12 cellular contexts compared by ENCODE assay signal in genomic region chr2:231161252-231162035, GRCh38. TPM values are rescaled to one million over a fixed set of nuclear protein-coding genes. Genes with fewer than 3 reads are reported as not detected.
DNase-seq lines count a peak whose midpoint lies in the region; ATAC-seq, FAIRE-seq and TF ChIP-seq lines count a peak whose summit lies in the region.
"Had no signal": no experiment of that assay in that cellular context is flagged by ENCODE, and none has a peak within 500 bp of the region (broad histone marks: within the 10 kb centered on the region; RNA-seq: fewer than 3 reads in every experiment).

No MANE protein-coding gene starts in this region.

- DNase-seq in EL (peak; percentile 34), astrocyte (ENCODE audit: low read depth) (no peak), psoas muscle (no peak), NCI-H2107 (lab: John Stamatoyannopoulos, UW) (no peak)
- no peak for DNase-seq in effector memory CD4-positive, alpha-beta T cell
- DNase-seq: NCI-H510A; stimulated activated CD4-positive, alpha-beta T cell treated with anti-CD3 and anti-CD28 coated beads, Interleukin-15, amount 100 ng/mL, for 24 hours had no signal

- H3K4me1 Mint-ChIP-seq in astrocyte (ENCODE audit: low read depth, unreplicated experiment): peaks cover 41% of the 10 kb centered on the region

- H3K4me1 ChIP-seq in astrocyte (ENCODE audit: insufficient read depth, low read length) (peaks cover 29% of the 10 kb centered on the region), psoas muscle (no peaks in the 10 kb centered on the region)
- peaks cover 3% of the 10 kb centered on the region for H3K4me1 ChIP-seq in effector memory CD4-positive, alpha-beta T cell (ENCODE audit: control insufficient read depth, insufficient read depth, low read length, poor library complexity, severe bottlenecking)

- H3K27ac Mint-ChIP-seq in astrocyte (ENCODE audit: unreplicated experiment): peak overlapping the region; percentile 99

- no peak overlapping the region for H2AFZ ChIP-seq in astrocyte (ENCODE audit: low read depth, low read length)

- no peak for FAIRE-seq in astrocyte (lab: Jason Lieb, UNC)
- FAIRE-seq: TTC549 had no signal

- TF ChIP-seq CTCF in astrocyte (IDR thresholded peaks at IDR 0.05; ENCODE audit: insufficient read depth, low read depth, low read length) (no peak), psoas muscle (IDR thresholded peaks at IDR 0.05) (no peak)

- H3K27me3 ChIP-seq in astrocyte (ENCODE audit: insufficient read depth, low read length) (no peaks in the 10 kb centered on the region), psoas muscle (ENCODE audit: insufficient read depth in 3 of 3, low read length in 2 of 3) (no peaks in the 10 kb centered on the region)
- H3K27me3 ChIP-seq in effector memory CD4-positive, alpha-beta T cell (replicated peaks; ENCODE audit: control insufficient read depth, insufficient read depth, low read length, poor library complexity, severe bottlenecking): no peaks in the 10 kb centered on the region

- peak overlapping the region; percentile 96 for H3K27ac ChIP-seq in astrocyte (ENCODE audit: low read depth, low read length)
- peak overlapping the region; percentile 37 for H3K27ac ChIP-seq in psoas muscle
- no peak overlapping the region for H3K27ac ChIP-seq in effector memory CD4-positive, alpha-beta T cell (ENCODE audit: insufficient read depth, low read length, poor library complexity, severe bottlenecking)
- H3K27ac ChIP-seq: HL-60 had no signal

- H4K20me1 ChIP-seq in astrocyte (ENCODE audit: insufficient read depth, low read length): no peaks in the 10 kb centered on the region

- H3K36me3 ChIP-seq in astrocyte (ENCODE audit: insufficient read depth, low read length) (peaks cover 14% of the 10 kb centered on the region), psoas muscle (ENCODE audit: insufficient read depth in 1 of 2, low read depth in 1 of 2) (peaks cover 5 to 85% of the 10 kb centered on the region in 2 donors)
- H3K36me3 ChIP-seq in effector memory CD4-positive, alpha-beta T cell (ENCODE audit: control insufficient read depth, insufficient read depth, low read length): peaks cover 22% of the 10 kb centered on the region

- intact Hi-C loops in psoas muscle (cut with DNase I): no loop called here

- H3K4me3 Mint-ChIP-seq in astrocyte (ENCODE audit: unreplicated experiment): no peak overlapping the region

- WGBS in psoas muscle, 3 donors: 79 to 81% (median 81%) methylated on average over 8 of the region's 8 CpGs

- ATAC-seq in HG03354 (IDR thresholded peaks at IDR 0.05; ENCODE audit: poor library complexity, severe bottlenecking, unreplicated experiment) (peak; percentile 62), psoas muscle (peak in 2 of 4 donors; percentile 26 to 32), HG03108 (IDR thresholded peaks at IDR 0.05; ENCODE audit: unreplicated experiment) (no peak), GM21381 (IDR thresholded peaks at IDR 0.05; ENCODE audit: unreplicated experiment) (no peak)

- H3K4me2 ChIP-seq in astrocyte (ENCODE audit: low read length): peak overlapping the region; percentile 63

- no peaks in the 10 kb centered on the region for H3K9me3 Mint-ChIP-seq in astrocyte (ENCODE audit: unreplicated experiment)

- H3K9me3 ChIP-seq in astrocyte (ENCODE audit: insufficient read depth, low read depth, low read length) (no peaks in the 10 kb centered on the region), psoas muscle (no peaks in the 10 kb centered on the region)
- H3K9me3 ChIP-seq in effector memory CD4-positive, alpha-beta T cell (ENCODE audit: control insufficient read depth, low read length): no peaks in the 10 kb centered on the region

- H3K9ac ChIP-seq in astrocyte (ENCODE audit: low read length): peak overlapping the region; percentile 78

- H3K27me3 Mint-ChIP-seq in astrocyte (ENCODE audit: low read depth, unreplicated experiment): no peaks in the 10 kb centered on the region

- H3K79me2 ChIP-seq in astrocyte (ENCODE audit: insufficient read depth, low read length): no peaks in the 10 kb centered on the region

- H3K4me3 ChIP-seq in astrocyte (ENCODE audit: insufficient read depth, low read depth, low read length): peak overlapping the region; percentile 18
- no peak overlapping the region for H3K4me3 ChIP-seq in psoas muscle
- H3K4me3 ChIP-seq in effector memory CD4-positive, alpha-beta T cell (ENCODE audit: insufficient read depth, low read depth, low read length, poor library complexity, severe bottlenecking): no peak overlapping the region

- peaks cover 8% of the 10 kb centered on the region for H3K36me3 Mint-ChIP-seq in astrocyte (ENCODE audit: low read depth, unreplicated experiment)

RNA-seq across cellular contexts. Expression of gene HTR2B, which starts 36.6 kb away (rescaled TPM):
- 0.27 TPM in 1 of 2 replicates, not detected in the other for total RNA-seq in astrocyte
- total RNA-seq in psoas muscle: under 1 TPM in 3 of 4 donors, not detected in 1; 0.17 to 0.54 (median 0.24) TPM
- polyA plus RNA-seq in psoas muscle: under 1 TPM in 2 of 3 donors, not detected in 1; 0.08 to 0.13 TPM

RNA-seq across cellular contexts. Expression of gene ARMC9, which starts 37.0 kb away (rescaled TPM):
- total RNA-seq in astrocyte: 42.7 and 52.4 TPM in 2 replicates
- 10 to 100 TPM in 1 of 4 donors, 1 to 10 TPM in 3; 1.4 to 18.4 (median 2.6) TPM for total RNA-seq in psoas muscle
- polyA plus RNA-seq in psoas muscle: 1 to 10 TPM; 2.1 to 2.3 (median 2.2) TPM
